In the genomic region with DNA sequence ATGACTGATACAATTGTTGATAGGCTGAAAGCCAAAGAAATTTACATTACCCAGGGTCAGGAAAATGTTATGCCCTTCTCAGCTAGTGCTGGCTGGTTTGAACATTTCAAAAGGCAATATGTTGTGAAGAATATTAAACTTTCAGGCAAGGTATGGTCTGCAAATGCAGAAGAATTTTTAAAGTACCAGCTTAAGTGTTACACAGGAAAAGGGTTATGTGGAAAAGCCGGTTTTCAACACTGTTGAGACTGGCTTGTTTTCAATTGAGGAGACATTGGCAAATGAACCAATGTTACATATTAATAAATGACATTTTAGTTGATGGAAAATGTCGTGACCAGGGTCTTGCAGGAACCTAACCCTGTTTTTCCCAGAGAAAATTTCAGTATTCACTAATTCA, we compare ENCODE assay signal across 34 cellular contexts.
"Had no signal": no experiment of that assay in that cellular context is flagged by ENCODE, and none has a peak within 500 bp of the region (broad histone marks: within the 10 kb centered on the region; RNA-seq: fewer than 3 reads in every experiment).

No MANE protein-coding gene starts in this region.

- H3K4me3 Mint-ChIP-seq: activated B cell treated with CpG ODN at 0.5 μM for 24 hours; activated CD8-positive, alpha-beta T cell treated with anti-CD3 and anti-CD28 coated beads for 36 hours; activated naive CD4-positive, alpha-beta T cell treated with anti-CD3 and anti-CD28 coated beads for 36 hours; activated naive CD4-positive, alpha-beta T cell treated with anti-CD3 and anti-CD28 coated beads, Interleukin-2, amount 50 U/mL, for 24 hours; activated naive CD8-positive, alpha-beta T cell treated with anti-CD3 and anti-CD28 coated beads for 36 hours; activated naive CD8-positive, alpha-beta T cell treated with anti-CD3 and anti-CD28 coated beads, Interleukin-2, amount 50 U/mL, for 24 hours; activated T-helper 1 cell treated with anti-CD3 and anti-CD28 coated beads, Interleukin-12 subunit alpha, Interleukin-12 subunit beta, Interleukin-2, Interleukin-4 antibody, amounts not matched to agents 30 ng/mL and 10 ng/mL and 1 ng/mL, durations not matched to agents 14 hours and 24 hours and 36 hours; effector memory CD8-positive, alpha-beta T cell; T-helper 17 cell; T-helper 2 cell treated with Interferon-gamma antibody and Interleukin-4, amounts not matched to agents 5 μg/mL and 100 μg/mL, for 36 hours had no signal

- H3K27me3 Mint-ChIP-seq: activated B cell treated with CpG ODN at 0.5 μM for 24 hours; activated CD8-positive, alpha-beta T cell treated with anti-CD3 and anti-CD28 coated beads for 36 hours; activated naive CD4-positive, alpha-beta T cell treated with anti-CD3 and anti-CD28 coated beads, Interleukin-2, amount 50 U/mL, for 24 hours; activated naive CD8-positive, alpha-beta T cell treated with anti-CD3 and anti-CD28 coated beads for 36 hours; activated naive CD8-positive, alpha-beta T cell treated with anti-CD3 and anti-CD28 coated beads, Interleukin-2, amount 50 U/mL, for 24 hours; effector memory CD8-positive, alpha-beta T cell; T-helper 17 cell had no signal

- H3K4me1 Mint-ChIP-seq: activated naive CD4-positive, alpha-beta T cell treated with anti-CD3 and anti-CD28 coated beads, Interleukin-2, amount 50 U/mL, for 24 hours; activated naive CD8-positive, alpha-beta T cell treated with anti-CD3 and anti-CD28 coated beads for 36 hours; activated naive CD8-positive, alpha-beta T cell treated with anti-CD3 and anti-CD28 coated beads, Interleukin-2, amount 50 U/mL, for 24 hours had no signal

- H3K4me3 ChIP-seq: adrenal gland, body of pancreas, esophagus squamous epithelium, gastroesophageal sphincter had no signal

- H3K9me3 Mint-ChIP-seq: activated B cell treated with CpG ODN at 0.5 μM for 24 hours; activated CD8-positive, alpha-beta T cell treated with anti-CD3 and anti-CD28 coated beads for 36 hours; activated naive CD4-positive, alpha-beta T cell treated with anti-CD3 and anti-CD28 coated beads for 36 hours; activated naive CD4-positive, alpha-beta T cell treated with anti-CD3 and anti-CD28 coated beads, Interleukin-2, amount 50 U/mL, for 24 hours; activated naive CD8-positive, alpha-beta T cell treated with anti-CD3 and anti-CD28 coated beads for 36 hours; activated naive CD8-positive, alpha-beta T cell treated with anti-CD3 and anti-CD28 coated beads, Interleukin-2, amount 50 U/mL, for 24 hours; activated T-helper 1 cell treated with anti-CD3 and anti-CD28 coated beads, Interleukin-12 subunit alpha, Interleukin-12 subunit beta, Interleukin-2, Interleukin-4 antibody, amounts not matched to agents 30 ng/mL and 10 ng/mL and 1 ng/mL, durations not matched to agents 14 hours and 24 hours and 36 hours; activated T-helper 2 cell treated with anti-CD3 and anti-CD28 coated beads, Interferon-gamma antibody, Interleukin-2, Interleukin-4, amounts not matched to agents 10 μg/mL and 5 μg/mL and 100 μg/mL, durations not matched to agents 14 hours and 24 hours and 36 hours; effector memory CD8-positive, alpha-beta T cell; T-helper 2 cell treated with Interferon-gamma antibody and Interleukin-4, amounts not matched to agents 5 μg/mL and 100 μg/mL, for 36 hours had no signal

- H3K27ac Mint-ChIP-seq: activated B cell treated with CpG ODN at 0.5 μM for 24 hours; activated CD8-positive, alpha-beta T cell treated with anti-CD3 and anti-CD28 coated beads for 36 hours; activated naive CD4-positive, alpha-beta T cell treated with anti-CD3 and anti-CD28 coated beads for 36 hours; activated naive CD4-positive, alpha-beta T cell treated with anti-CD3 and anti-CD28 coated beads, Interleukin-2, amount 50 U/mL, for 24 hours; activated naive CD8-positive, alpha-beta T cell treated with anti-CD3 and anti-CD28 coated beads for 36 hours; activated naive CD8-positive, alpha-beta T cell treated with anti-CD3 and anti-CD28 coated beads, Interleukin-2, amount 50 U/mL, for 24 hours; activated T-helper 1 cell treated with anti-CD3 and anti-CD28 coated beads, Interleukin-12 subunit alpha, Interleukin-12 subunit beta, Interleukin-2, Interleukin-4 antibody, amounts not matched to agents 30 ng/mL and 10 ng/mL and 1 ng/mL, durations not matched to agents 14 hours and 24 hours and 36 hours; activated T-helper 2 cell treated with anti-CD3 and anti-CD28 coated beads, Interferon-gamma antibody, Interleukin-2, Interleukin-4, amounts not matched to agents 10 μg/mL and 5 μg/mL and 100 μg/mL, durations not matched to agents 14 hours and 24 hours and 36 hours; effector memory CD8-positive, alpha-beta T cell; T-helper 17 cell; T-helper 2 cell treated with Interferon-gamma antibody and Interleukin-4, amounts not matched to agents 5 μg/mL and 100 μg/mL, for 36 hours had no signal

- DNase-seq: activated B cell treated with CpG ODN at 0.5 μM for 24 hours; activated CD4-positive, alpha-beta T cell treated with anti-CD3 and anti-CD28 coated beads for 48 hours; activated CD4-positive, alpha-beta T cell treated with anti-CD3 and anti-CD28 coated beads, Interleukin-2, amount 50 U/mL, for 1 hour; activated CD4-positive, alpha-beta T cell treated with anti-CD3 and anti-CD28 coated beads, Interleukin-2, amount 50 U/mL, for 48 hours; activated CD8-positive, alpha-beta memory T cell treated with anti-CD3 and anti-CD28 coated beads for 24 hours; activated CD8-positive, alpha-beta T cell treated with anti-CD3 and anti-CD28 coated beads for 36 hours; activated effector memory CD4-positive, alpha-beta T cell treated with anti-CD3 and anti-CD28 coated beads, Interleukin-2, amount 50 U/mL, for 16 hours; activated naive CD4-positive, alpha-beta T cell treated with anti-CD3 and anti-CD28 coated beads for 36 hours; activated naive CD8-positive, alpha-beta T cell treated with anti-CD3 and anti-CD28 coated beads for 36 hours; activated naive CD8-positive, alpha-beta T cell treated with anti-CD3 and anti-CD28 coated beads, Interleukin-2, amount 50 U/mL, for 24 hours; activated T-cell treated with anti-CD3 and anti-CD28 coated beads, Interleukin-2, amount 50 U/mL, for 1 hour; activated T-cell treated with anti-CD3 and anti-CD28 coated beads, Interleukin-2, amount 50 U/mL, for 48 hours; adrenal gland; amygdala; aorta; body of pancreas; caudate nucleus; cortex of kidney; dermis blood vessel endothelial cell; effector CD4-positive, alpha-beta T cell; effector memory CD8-positive, alpha-beta T cell; esophagus squamous epithelium; foreskin melanocyte; T-helper 1 cell; T-helper 17 cell; T1000; WERI-Rb-1 had no signal

- H3K27me3 ChIP-seq: adrenal gland, body of pancreas, esophagus squamous epithelium, gastroesophageal sphincter had no signal

- ATAC-seq: activated CD4-positive, CD25-positive, alpha-beta regulatory T cell treated with anti-CD3 and anti-CD28 coated beads, Interleukin-2, amount 50 U/mL, for 24 hours; activated CD8-positive, alpha-beta T cell treated with anti-CD3 and anti-CD28 coated beads for 36 hours; activated naive CD8-positive, alpha-beta T cell treated with anti-CD3 and anti-CD28 coated beads, Interleukin-2, amount 50 U/mL, for 24 hours; body of pancreas; effector memory CD8-positive, alpha-beta T cell; gastroesophageal sphincter; T-helper 17 cell had no signal

- H3K4me1 ChIP-seq: adrenal gland, gastroesophageal sphincter had no signal

- H3K36me3 ChIP-seq: adrenal gland, esophagus squamous epithelium, gastroesophageal sphincter, WERI-Rb-1 had no signal

- H3K27ac ChIP-seq: adrenal gland, body of pancreas, epithelial cell of prostate, esophagus squamous epithelium, gastroesophageal sphincter, WERI-Rb-1 had no signal

- H3K9me3 ChIP-seq: adrenal gland, body of pancreas, esophagus squamous epithelium, gastroesophageal sphincter had no signal

- H3K36me3 Mint-ChIP-seq: activated naive CD4-positive, alpha-beta T cell treated with anti-CD3 and anti-CD28 coated beads, Interleukin-2, amount 50 U/mL, for 24 hours; activated naive CD8-positive, alpha-beta T cell treated with anti-CD3 and anti-CD28 coated beads for 36 hours had no signal
